Comparison of ENCODE assay signal across 18 cellular contexts in genomic region chrX:108945883-108946523, GRCh38.
DNase-seq lines count a peak whose midpoint lies in the region; ATAC-seq and TF ChIP-seq lines count a peak whose summit lies in the region.
"Had no signal": no experiment of that assay in that cellular context is flagged by ENCODE, and none has a peak within 500 bp of the region (broad histone marks: within the 10 kb centered on the region; RNA-seq: fewer than 3 reads in every experiment).

No MANE protein-coding gene starts in this region.

- ATAC-seq in GM18511 (IDR thresholded peaks at IDR 0.05; ENCODE audit: unreplicated experiment), result peak; percentile 60
- peak; percentile 76 for ATAC-seq in HG03342 (IDR thresholded peaks at IDR 0.05; ENCODE audit: unreplicated experiment)
- ATAC-seq in heart left ventricle, result no peak
- no peak for ATAC-seq in GM21360 (IDR thresholded peaks at IDR 0.05; ENCODE audit: unreplicated experiment)
- ATAC-seq: mucosa of descending colon had no signal

- no peak overlapping the region for H3K4me3 Mint-ChIP-seq in endodermal cell
- H3K4me3 Mint-ChIP-seq: activated CD4-positive, alpha-beta T cell treated with anti-CD3 and anti-CD28 coated beads, Interleukin-2, amount 10 ng/mL, durations not matched to agents 24 days and 14 days; stimulated activated naive B cell treated with anti-CD40 and anti-IgM and Interleukin-4, amounts not matched to agents 10 μg/mL and 1 μg/mL and 100 μg/mL, for 72 hours had no signal

- H3K36me3 ChIP-seq in endodermal cell (ENCODE audit: control insufficient read depth, insufficient read depth, low read length) (no peaks in the 10 kb centered on the region), heart left ventricle (no peaks in the 10 kb centered on the region)
- H3K36me3 ChIP-seq: Peyer's patch had no signal

- 85% methylated on average over 3 of the region's 3 CpGs; no CpG with 5 or more reads in 1 of the 2 experiments for WGBS in endodermal cell (ENCODE audit: insufficient coverage in 1 of 2, insufficient read length in 1 of 2), 2 experiments
- WGBS in heart left ventricle, 4 donors, result 44 to 73% (median 54%) methylated on average over 2 to 3 of the region's 3 CpGs

- TF ChIP-seq CTCF in endodermal cell (conservative IDR thresholded peaks at IDR 0.05), result peak; percentile 38
- TF ChIP-seq CTCF in heart left ventricle (IDR thresholded peaks at IDR 0.05), result no peak

- no peaks in the 10 kb centered on the region for H3K27me3 ChIP-seq in endodermal cell (ENCODE audit: control insufficient read depth, insufficient read depth, low read length, poor library complexity, severe bottlenecking)
- H3K27me3 ChIP-seq in heart left ventricle, result no peaks in the 10 kb centered on the region
- H3K27me3 ChIP-seq: hepatocyte, Peyer's patch had no signal

- in situ Hi-C loops in Caki2 (cut with HindIII; ENCODE audit: low pct_unique_long_range_greater_than_20kb, low sequenced_read_pairs), result no loop called here
- in situ Hi-C loops in ACHN (cut with HindIII; ENCODE audit: low pct_ligation_motif_present, low pct_unique_long_range_greater_than_20kb, low sequenced_read_pairs), result no loop called here

- no peak overlapping the region for H3K4me3 ChIP-seq in endodermal cell (ENCODE audit: low read length)
- H3K4me3 ChIP-seq in heart left ventricle, result no peak overlapping the region
- H3K4me3 ChIP-seq: hepatocyte, mucosa of descending colon, Peyer's patch had no signal

- H3K36me3 Mint-ChIP-seq in endodermal cell (ENCODE audit: low read depth), result no peaks in the 10 kb centered on the region

- intact Hi-C loops in heart left ventricle (cut with DNase I), result no loop called here

- no peaks in the 10 kb centered on the region for H3K4me1 Mint-ChIP-seq in endodermal cell
- H3K4me1 Mint-ChIP-seq: activated CD4-positive, alpha-beta T cell treated with anti-CD3 and anti-CD28 coated beads, Interleukin-2, amount 10 ng/mL, durations not matched to agents 24 days and 14 days; stimulated activated naive B cell treated with anti-CD40 and anti-IgM and Interleukin-4, amounts not matched to agents 10 μg/mL and 1 μg/mL and 100 μg/mL, for 72 hours had no signal

- no peak overlapping the region for H3K27ac Mint-ChIP-seq in endodermal cell
- H3K27ac Mint-ChIP-seq: activated CD4-positive, alpha-beta T cell treated with anti-CD3 and anti-CD28 coated beads, Interleukin-2, amount 10 ng/mL, durations not matched to agents 24 days and 14 days; stimulated activated naive B cell treated with anti-CD40 and anti-IgM and Interleukin-4, amounts not matched to agents 10 μg/mL and 1 μg/mL and 100 μg/mL, for 72 hours had no signal

- H3K27me3 Mint-ChIP-seq in endodermal cell (ENCODE audit: insufficient read depth), result no peaks in the 10 kb centered on the region
- H3K27me3 Mint-ChIP-seq: activated CD4-positive, alpha-beta T cell treated with anti-CD3 and anti-CD28 coated beads, Interleukin-2, amount 10 ng/mL, durations not matched to agents 24 days and 14 days; stimulated activated naive B cell treated with anti-CD40 and anti-IgM and Interleukin-4, amounts not matched to agents 10 μg/mL and 1 μg/mL and 100 μg/mL, for 72 hours had no signal

- H3K9ac ChIP-seq in endodermal cell (ENCODE audit: extremely low read depth, low read length, poor library complexity, severe bottlenecking), result no peak overlapping the region

- H3K9me3 Mint-ChIP-seq in endodermal cell, result no peaks in the 10 kb centered on the region
- H3K9me3 Mint-ChIP-seq: activated CD4-positive, alpha-beta T cell treated with anti-CD3 and anti-CD28 coated beads, Interleukin-2, amount 10 ng/mL, durations not matched to agents 24 days and 14 days had no signal

- H3K4me1 ChIP-seq in endodermal cell (ENCODE audit: control insufficient read depth, insufficient read depth, low read length), result no peaks in the 10 kb centered on the region
- no peaks in the 10 kb centered on the region for H3K4me1 ChIP-seq in heart left ventricle
- H3K4me1 ChIP-seq: Peyer's patch had no signal

- TF ChIP-seq POLR2A in heart left ventricle (IDR thresholded peaks at IDR 0.05), result no peak

- H3K27ac ChIP-seq in endodermal cell (ENCODE audit: low read depth, low read length) (no peak overlapping the region), heart left ventricle (no peak overlapping the region)
- H3K27ac ChIP-seq: hepatocyte, Peyer's patch had no signal

- H3K9me3 ChIP-seq in endodermal cell (ENCODE audit: control insufficient read depth, low read length), result no peaks in the 10 kb centered on the region
- no peaks in the 10 kb centered on the region for H3K9me3 ChIP-seq in heart left ventricle
- H3K9me3 ChIP-seq: mucosa of descending colon, Peyer's patch had no signal

- DNase-seq in Caki2 (ENCODE audit: low read depth) (peak; percentile 0), endodermal cell (peak; percentile 48), heart left ventricle (no peak), ACHN (no peak)
- DNase-seq in activated CD8-positive, alpha-beta memory T cell treated with anti-CD3 and anti-CD28 coated beads for 24 hours, result no peak
- DNase-seq: activated CD4-positive, alpha-beta T cell treated with anti-CD3 and anti-CD28 coated beads, Interleukin-2, amount 10 ng/mL, durations not matched to agents 24 days and 14 days; dermis blood vessel endothelial cell; KG1; mucosa of descending colon; NCI-H146; NCI-H2171; NCI-H524; Peyer's patch; stimulated activated naive B cell treated with anti-CD40 and anti-IgM and Interleukin-4, amounts not matched to agents 10 μg/mL and 1 μg/mL and 100 μg/mL, for 72 hours had no signal

Comparison
In these comparisons a context has a peak if more than half of its experiments do, and no peak if none do; other contexts are left out.
1. DNase-seq: peak in Caki2 (single experiment) and endodermal cell (single experiment); none in heart left ventricle (0 of 5), ACHN (single experiment) and activated CD8-positive, alpha-beta memory T cell treated with anti-CD3 and anti-CD28 coated beads for 24 hours (single experiment).
2. ATAC-seq: peak in GM18511 (single experiment) and HG03342 (single experiment); none in heart left ventricle (0 of 4) and GM21360 (single experiment).